ENCODE assay signal across 8 cellular contexts in the genomic region with DNA sequence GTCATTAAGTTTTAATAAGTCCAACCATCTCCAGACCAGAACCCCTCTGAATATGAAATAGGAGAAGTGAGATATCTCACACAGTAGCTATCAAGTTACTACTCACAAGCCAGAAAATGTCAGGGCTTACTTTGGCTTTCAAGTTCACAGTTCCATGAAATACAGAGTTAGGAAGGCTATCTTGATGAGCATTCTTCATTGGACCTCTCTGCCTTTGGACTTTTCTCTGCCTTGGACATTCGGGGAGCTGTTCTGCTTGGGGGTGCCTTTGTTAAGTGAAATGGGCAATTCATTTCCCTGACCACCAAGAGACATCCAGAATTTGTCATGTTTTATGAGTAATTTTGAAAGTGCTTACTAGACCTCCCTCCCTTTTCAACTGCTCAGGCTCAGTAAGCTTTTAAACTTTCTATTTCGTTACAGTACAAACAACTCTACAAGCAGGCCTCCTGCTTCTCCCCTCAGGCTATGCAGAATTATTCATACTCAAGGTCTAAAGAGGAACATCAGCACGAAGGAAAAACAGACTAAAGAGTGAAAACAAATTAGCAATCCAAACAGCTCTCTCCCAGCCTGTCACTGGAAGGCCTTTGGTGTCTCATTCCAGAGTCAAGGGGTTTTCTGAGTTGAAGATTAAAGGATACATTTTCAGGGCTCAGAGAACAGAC.
DNase-seq lines count a peak whose midpoint lies in the region; ATAC-seq, FAIRE-seq and TF ChIP-seq lines count a peak whose summit lies in the region.

No MANE protein-coding gene starts in this region.

- peaks cover 46% of the 10 kb centered on the region for H3K4me1 Mint-ChIP-seq in dendritic cell treated with granulocyte-macrophage colony-stimulating factor and Interleukin-4, amounts not matched to agents 40 ng/mL and 50 ng/mL, for 4 days (ENCODE audit: low read depth)

- intact Hi-C loops in dendritic cell treated with granulocyte-macrophage colony-stimulating factor and Interleukin-4, amounts not matched to agents 40 ng/mL and 50 ng/mL, for 4 days (cut with micrococcal nuclease) = loop anchor here (1.0 to 5.0 kb wide), 2 partner anchors 71 to 173 kb away; no protein-coding TSS in a partner anchor
- intact Hi-C loops in pancreas (cut with DNase I) = no loop called here

- ATAC-seq in GM21381 (IDR thresholded peaks at IDR 0.05; ENCODE audit: unreplicated experiment) (peak; percentile 70), HG03469 (IDR thresholded peaks at IDR 0.05; ENCODE audit: unreplicated experiment) (peak; percentile 79), pancreas (no peak)

- no peak for TF ChIP-seq CTCF in pancreas (IDR thresholded peaks at IDR 0.05)

- peaks cover 9% of the 10 kb centered on the region for H3K27me3 Mint-ChIP-seq in dendritic cell treated with granulocyte-macrophage colony-stimulating factor and Interleukin-4, amounts not matched to agents 40 ng/mL and 50 ng/mL, for 4 days

- H3K4me1 ChIP-seq in pancreas = no peaks in the 10 kb centered on the region

- no peak overlapping the region for H3K27ac ChIP-seq in pancreas

- DNase-seq in ELR (ENCODE audit: low read depth) (peak; percentile 83), stromal cell of bone marrow (ENCODE audit: low read depth) (peak; percentile 47), epidermal melanocyte (ENCODE audit: insufficient read length, low spot score) (no peak), pancreas (no peak)
- DNase-seq in activated CD4-positive, alpha-beta T cell treated with anti-CD3 and anti-CD28 coated beads for 1 hour = no peak

- H3K27ac Mint-ChIP-seq in dendritic cell treated with granulocyte-macrophage colony-stimulating factor and Interleukin-4, amounts not matched to agents 40 ng/mL and 50 ng/mL, for 4 days = peak overlapping the region; percentile 93

- no peaks in the 10 kb centered on the region for H3K27me3 ChIP-seq in pancreas

- H3K9me3 Mint-ChIP-seq in dendritic cell treated with granulocyte-macrophage colony-stimulating factor and Interleukin-4, amounts not matched to agents 40 ng/mL and 50 ng/mL, for 4 days = no peaks in the 10 kb centered on the region

- H3K4me3 Mint-ChIP-seq in dendritic cell treated with granulocyte-macrophage colony-stimulating factor and Interleukin-4, amounts not matched to agents 40 ng/mL and 50 ng/mL, for 4 days = no peak overlapping the region

- H3K4me3 ChIP-seq in pancreas = no peak overlapping the region

- peaks cover 6% of the 10 kb centered on the region for H3K36me3 Mint-ChIP-seq in dendritic cell treated with granulocyte-macrophage colony-stimulating factor and Interleukin-4, amounts not matched to agents 40 ng/mL and 50 ng/mL, for 4 days (ENCODE audit: low read depth)

- no peaks in the 10 kb centered on the region for H3K36me3 ChIP-seq in pancreas

- H3K9me3 ChIP-seq in pancreas = no peaks in the 10 kb centered on the region

- 50 to 56% methylated on average over 3 of the region's 3 CpGs for WGBS in pancreas, 2 donors

- FAIRE-seq in pancreas (lab: Jason Lieb, UNC) = no peak

Comparison
In these comparisons a context has a peak if more than half of its experiments do, and no peak if none do; other contexts are left out.
1. DNase-seq: peak in ELR (single experiment) and stromal cell of bone marrow (single experiment); none in epidermal melanocyte (single experiment), pancreas (0 of 6) and activated CD4-positive, alpha-beta T cell treated with anti-CD3 and anti-CD28 coated beads for 1 hour (single experiment).
2. ATAC-seq: peak in GM21381 (single experiment) and HG03469 (single experiment); none in pancreas (0 of 4).